14 cellular contexts compared by ENCODE assay signal in genomic region chr14:38079886-38080285, GRCh38.
DNase-seq lines count a peak whose midpoint lies in the region; ATAC-seq and TF ChIP-seq lines count a peak whose summit lies in the region.
"Had no signal": no experiment of that assay in that cellular context is flagged by ENCODE, and none has a peak within 500 bp of the region (broad histone marks: within the 10 kb centered on the region; RNA-seq: fewer than 3 reads in every experiment).

No MANE protein-coding gene starts in this region.

- no peaks in the 10 kb centered on the region for H3K9me3 ChIP-seq in BE2C
- H3K9me3 ChIP-seq in naive thymus-derived CD4-positive, alpha-beta T cell (ENCODE audit: control insufficient read depth in 2 of 3, low read length in 3 of 3): no peaks in the 10 kb centered on the region
- no peaks in the 10 kb centered on the region for H3K9me3 ChIP-seq in CD8-positive, alpha-beta memory T cell (ENCODE audit: low read length)

- H3K27ac ChIP-seq in naive thymus-derived CD4-positive, alpha-beta T cell (ENCODE audit: low read depth, low read length): no peak overlapping the region
- no peak overlapping the region for H3K27ac ChIP-seq in CD8-positive, alpha-beta memory T cell (ENCODE audit: low read depth, low read length)

- H3K4me3 Mint-ChIP-seq in T-cell: no peak overlapping the region
- H3K4me3 Mint-ChIP-seq in naive thymus-derived CD4-positive, alpha-beta T cell: peak overlapping the region in 4 of 10 donors; percentile 12 to 82 (median 16)
- H3K4me3 Mint-ChIP-seq in CD8-positive, alpha-beta memory T cell: no peak overlapping the region
- H3K4me3 Mint-ChIP-seq: GM23338 had no signal

- peaks cover 57 to 63% (median 61%) of the 10 kb centered on the region in 3 donors for H3K4me1 Mint-ChIP-seq in T-cell
- peaks cover 19 to 76% (median 64%) of the 10 kb centered on the region in 7 donors for H3K4me1 Mint-ChIP-seq in naive thymus-derived CD4-positive, alpha-beta T cell
- H3K4me1 Mint-ChIP-seq in CD8-positive, alpha-beta memory T cell: peaks cover 38 to 46% (median 46%) of the 10 kb centered on the region in 3 donors

- no peaks in the 10 kb centered on the region for H3K36me3 ChIP-seq in BE2C
- H3K36me3 ChIP-seq in naive thymus-derived CD4-positive, alpha-beta T cell (ENCODE audit: control insufficient read depth in 2 of 3, insufficient read depth in 3 of 3, low read length in 3 of 3): no peaks in the 10 kb centered on the region
- H3K36me3 ChIP-seq in CD8-positive, alpha-beta memory T cell (ENCODE audit: insufficient read depth, low read length): no peaks in the 10 kb centered on the region

- DNase-seq in BE2C (peak; percentile 31), HEK293T (ENCODE audit: extremely low spot score) (no peak), T-cell (no peak)
- no peak for DNase-seq in naive thymus-derived CD4-positive, alpha-beta T cell
- DNase-seq in CD8-positive, alpha-beta memory T cell: no peak
- no peak for DNase-seq in stimulated activated CD4-positive, alpha-beta T cell treated with anti-CD3 and anti-CD28 coated beads, Interleukin-4, amount 100 ng/mL, for 24 hours
- no peak for DNase-seq in activated CD4-positive, CD25-positive, alpha-beta regulatory T cell treated with anti-CD3 and anti-CD28 coated beads, Interleukin-2, amount 50 U/mL, for 72 hours
- DNase-seq: NCI-H1417 treated with DMSO at 0.1 percent for 48 hours, NCI-H2029, NCI-H510A, SHP77 had no signal

- POLR2A ChIA-PET in HEK293T (lab: Yijun Ruan, JAX): no interaction called here
- POLR2A ChIA-PET in T-cell (lab: Charles Lee): interaction anchor here in 1 of 2 donors (0.7 kb wide), 1 partner anchor 74 kb away, joined by 4 read pairs; no protein-coding TSS in a partner anchor
- POLR2A ChIA-PET in naive thymus-derived CD4-positive, alpha-beta T cell (lab: Charles Lee): interaction anchor here (0.7 to 2.9 kb wide), 5 partner anchors 9 to 1352 kb away, joined by 4 to 24 read pairs (median 4); no protein-coding TSS in a partner anchor
- POLR2A ChIA-PET in CD8-positive, alpha-beta memory T cell (lab: Charles Lee): no interaction called here

- no peaks in the 10 kb centered on the region for H3K27me3 Mint-ChIP-seq in T-cell
- H3K27me3 Mint-ChIP-seq in naive thymus-derived CD4-positive, alpha-beta T cell: no peaks in the 10 kb centered on the region
- no peaks in the 10 kb centered on the region for H3K27me3 Mint-ChIP-seq in CD8-positive, alpha-beta memory T cell

- intact Hi-C loops in naive thymus-derived CD4-positive, alpha-beta T cell (cut with micrococcal nuclease): loop anchor here in 1 of 2 donors (10.0 kb wide), 1 partner anchor 1355 kb away; the partner anchor contains the start of gene FBXO33

- H3K27me3 ChIP-seq in BE2C: no peaks in the 10 kb centered on the region
- H3K27me3 ChIP-seq in naive thymus-derived CD4-positive, alpha-beta T cell (ENCODE audit: control insufficient read depth in 2 of 2, insufficient read depth in 2 of 2, low read length in 2 of 2): no peaks in the 10 kb centered on the region
- no peaks in the 10 kb centered on the region for H3K27me3 ChIP-seq in CD8-positive, alpha-beta memory T cell (ENCODE audit: insufficient read depth, low read length, poor library complexity, severe bottlenecking)

- CTCF ChIA-PET in HEK293T (lab: Yijun Ruan, JAX) (no interaction called here), T-cell (lab: Charles Lee) (interaction anchor here in 1 of 2 donors (0.7 kb wide), 2 partner anchors 63 to 1184 kb away, joined by 3 read pairs; no protein-coding TSS in a partner anchor)
- CTCF ChIA-PET in naive thymus-derived CD4-positive, alpha-beta T cell (lab: Charles Lee): no interaction called here
- CTCF ChIA-PET in CD8-positive, alpha-beta memory T cell (lab: Charles Lee): no interaction called here

- TF ChIP-seq CTCF in BE2C (IDR thresholded peaks at IDR 0.05; ENCODE audit: low read depth, low read length): no peak

- H3K4me1 ChIP-seq in BE2C: peaks cover 15% of the 10 kb centered on the region
- H3K4me1 ChIP-seq in naive thymus-derived CD4-positive, alpha-beta T cell (ENCODE audit: control insufficient read depth in 2 of 2, insufficient read depth in 2 of 2, low read length in 2 of 2): peaks cover 34 to 59% of the 10 kb centered on the region in 2 donors
- H3K4me1 ChIP-seq in CD8-positive, alpha-beta memory T cell (ENCODE audit: insufficient read depth, low read length): peaks cover 48% of the 10 kb centered on the region

- peaks cover 0 to 3% (median 0%) of the 10 kb centered on the region in 3 donors for H3K9me3 Mint-ChIP-seq in T-cell
- H3K9me3 Mint-ChIP-seq in naive thymus-derived CD4-positive, alpha-beta T cell: peaks cover 0 to 8% (median 3%) of the 10 kb centered on the region in 11 donors
- H3K9me3 Mint-ChIP-seq in CD8-positive, alpha-beta memory T cell: peaks cover 0 to 5% (median 3%) of the 10 kb centered on the region in 5 donors

- no peak for ATAC-seq in T-cell (replicated peaks in 1 of 4)
- ATAC-seq in naive thymus-derived CD4-positive, alpha-beta T cell: no peak
- ATAC-seq: GM23338, HCT116, SK-N-SH treated with all-trans-retinoic acid at 6 μM for 48 hours had no signal

- H3K4me3 ChIP-seq in BE2C (ENCODE audit: low read depth, low read length): no peak overlapping the region
- H3K4me3 ChIP-seq in naive thymus-derived CD4-positive, alpha-beta T cell (ENCODE audit: low read length): no peak overlapping the region
- H3K4me3 ChIP-seq in CD8-positive, alpha-beta memory T cell (ENCODE audit: low read length): no peak overlapping the region
- H3K4me3 ChIP-seq: GM23338 had no signal

- H3K27ac Mint-ChIP-seq in T-cell: peak overlapping the region; percentile 45 to 80
- peak overlapping the region in 8 of 9 donors; percentile 3 to 93 (median 89) for H3K27ac Mint-ChIP-seq in naive thymus-derived CD4-positive, alpha-beta T cell
- peak overlapping the region in 2 of 8 donors; percentile 48 to 75 for H3K27ac Mint-ChIP-seq in CD8-positive, alpha-beta memory T cell
- H3K27ac Mint-ChIP-seq: GM23338 had no signal

- H3K36me3 Mint-ChIP-seq in T-cell: no peaks in the 10 kb centered on the region
- peaks cover 0 to 3% (median 0%) of the 10 kb centered on the region in 5 donors for H3K36me3 Mint-ChIP-seq in naive thymus-derived CD4-positive, alpha-beta T cell
- no peaks in the 10 kb centered on the region for H3K36me3 Mint-ChIP-seq in CD8-positive, alpha-beta memory T cell

TF ChIP-seq in HEK293T, 16 proteins besides CTCF, POLR2A, EP300 and RAD21:
- TF ChIP-seq L3MBTL2 (conservative IDR thresholded peaks at IDR 0.05) (no peak), PKNOX1 (IDR thresholded peaks at IDR 0.05) (0 out of 2 replicates have a peak, but pooled peaks have one; percentile 13), FOXK2 (IDR thresholded peaks at IDR 0.05) (no peak)
TF ChIP-seq in HEK293T: peak in this region for 1.
